Comparison of ENCODE assay signal across 1 cellular context in the genomic region with DNA sequence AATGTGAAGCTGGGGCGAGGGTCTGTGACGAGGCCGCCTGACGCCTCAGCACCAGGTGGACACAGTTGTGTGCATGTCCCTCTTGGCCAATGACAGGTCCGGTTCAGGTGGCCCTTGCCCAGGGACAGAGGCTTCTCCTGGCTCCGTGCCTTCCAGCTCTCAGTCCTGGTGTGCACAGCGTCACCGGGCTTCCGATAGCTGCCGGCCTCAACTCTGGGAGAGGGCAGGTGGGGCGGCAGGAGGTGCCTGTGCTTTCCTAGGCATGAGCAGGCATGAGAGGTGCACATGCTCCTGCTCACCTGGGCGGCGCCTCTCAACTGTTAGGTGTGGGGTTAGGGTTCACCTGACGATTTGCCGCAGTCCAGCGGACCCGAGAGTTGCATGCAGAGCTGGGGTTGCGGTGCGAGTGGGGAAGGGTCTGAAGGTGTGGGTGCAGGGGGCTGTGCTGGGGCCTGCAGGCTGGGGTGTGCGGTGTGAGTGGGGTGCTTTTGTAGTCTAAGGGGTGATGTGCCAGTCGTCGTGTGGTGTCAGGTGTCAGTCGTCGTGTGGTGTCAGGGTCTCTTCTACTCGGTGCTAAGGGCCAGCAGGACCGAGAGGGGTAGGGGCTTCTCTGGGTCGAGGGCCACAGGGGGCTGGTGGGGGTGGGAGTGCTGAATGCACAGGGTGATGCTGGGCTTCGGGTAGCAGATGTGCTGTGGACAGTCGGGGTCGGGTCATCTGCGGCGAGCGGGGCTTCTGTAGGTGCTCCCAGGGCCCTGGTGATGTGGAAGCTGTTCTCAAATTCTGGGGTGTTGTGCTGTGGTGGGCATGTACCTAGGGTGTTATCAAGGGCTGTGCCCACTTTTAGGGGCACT.
TF ChIP-seq lines count a peak whose summit lies in the region.

No MANE protein-coding gene starts in this region.

TF ChIP-seq in H1, 55 proteins besides CTCF, POLR2A, EP300 and RAD21:
- no peak for TF ChIP-seq NANOG (IDR thresholded peaks at IDR 0.05; ENCODE audit: insufficient read depth, low read depth, low read length, poor library complexity, severe bottlenecking)
- TF ChIP-seq, protein P1, sequence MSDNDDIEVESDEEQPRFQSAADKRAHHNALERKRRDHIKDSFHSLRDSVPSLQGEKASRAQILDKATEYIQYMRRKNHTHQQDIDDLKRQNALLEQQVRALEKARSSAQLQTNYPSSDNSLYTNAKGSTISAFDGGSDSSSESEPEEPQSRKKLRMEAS (IDR thresholded peaks at IDR 0.05): peak; percentile 25; the same call in 1 of the 2 replicates
- TF ChIP-seq KDM5A (IDR thresholded peaks at IDR 0.05; ENCODE audit: low read length): no peak
